In the genomic region with DNA sequence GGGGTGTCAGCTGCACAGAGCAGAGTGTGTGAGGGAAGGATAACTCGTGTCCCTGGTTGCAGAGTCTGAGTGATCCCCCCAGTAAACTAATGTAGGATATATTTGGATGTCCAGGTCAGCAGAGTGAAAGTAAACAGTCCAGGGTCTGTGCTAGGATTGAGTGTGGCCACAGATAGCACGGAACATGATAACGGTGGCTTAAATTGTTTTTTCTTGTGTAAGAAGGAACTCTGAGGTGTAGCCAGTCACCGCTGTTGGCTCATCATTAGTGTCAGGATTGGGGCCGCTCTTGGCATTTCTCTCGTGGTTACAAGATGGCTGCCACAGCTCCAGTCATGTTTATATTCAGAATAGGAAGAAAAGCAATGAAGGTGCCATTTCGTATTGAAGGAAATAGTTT, we compare ENCODE assay signal across 19 cellular contexts.
"Had no signal": no experiment of that assay in that cellular context is flagged by ENCODE, and none has a peak within 500 bp of the region (broad histone marks: within the 10 kb centered on the region; RNA-seq: fewer than 3 reads in every experiment).

No MANE protein-coding gene starts in this region.

- H3K4me3 ChIP-seq: heart right ventricle, pancreas, skin epidermis, thyroid gland had no signal

- H3K27me3 ChIP-seq: heart right ventricle, pancreas, thyroid gland had no signal

- DNase-seq: activated CD4-positive, alpha-beta memory T cell treated with anti-CD3 and anti-CD28 coated beads for 36 hours; activated CD4-positive, alpha-beta T cell treated with anti-CD3 and anti-CD28 coated beads for 48 hours; activated effector memory CD4-positive, alpha-beta T cell treated with Interleukin-2 at 50 U/mL for 16 hours; activated naive CD4-positive, alpha-beta T cell treated with anti-CD3 and anti-CD28 coated beads for 36 hours; activated naive CD8-positive, alpha-beta T cell treated with anti-CD3 and anti-CD28 coated beads, Interleukin-2, amount 10 ng/mL, durations not matched to agents 7 days and 5 days; activated T-cell treated with anti-CD3 and anti-CD28 coated beads, Interleukin-2, amount 50 U/mL, for 72 hours; amygdala; cerebellar nuclear complex; heart right ventricle; kidney; mammary epithelial cell; pancreas; right cardiac atrium; stimulated activated CD4-positive, alpha-beta T cell treated with anti-CD3 and anti-CD28 coated beads, Interleukin-1b, Interleukin-23, amount 100 ng/mL, for 48 hours; substantia nigra; T-helper 17 cell; thyroid gland had no signal

- ATAC-seq: activated T-cell treated with anti-CD3 and anti-CD28 coated beads, Interleukin-2, amount 50 U/mL, for 72 hours; pancreas; right cardiac atrium; T-helper 17 cell had no signal

- H3K27ac ChIP-seq: epithelial cell of prostate, heart right ventricle, pancreas, skin epidermis, thyroid gland had no signal

- H3K36me3 ChIP-seq: pancreas, thyroid gland had no signal

- H3K9me3 ChIP-seq: pancreas, thyroid gland had no signal
